ENCODE assay signal across 8 cellular contexts in genomic region chr16:48385272-48385953, GRCh38. TPM values are rescaled to one million over a fixed set of nuclear protein-coding genes. Genes with fewer than 3 reads are reported as not detected.
DNase-seq lines count a peak whose midpoint lies in the region; ATAC-seq, FAIRE-seq and TF ChIP-seq lines count a peak whose summit lies in the region.

A gene with protein sequence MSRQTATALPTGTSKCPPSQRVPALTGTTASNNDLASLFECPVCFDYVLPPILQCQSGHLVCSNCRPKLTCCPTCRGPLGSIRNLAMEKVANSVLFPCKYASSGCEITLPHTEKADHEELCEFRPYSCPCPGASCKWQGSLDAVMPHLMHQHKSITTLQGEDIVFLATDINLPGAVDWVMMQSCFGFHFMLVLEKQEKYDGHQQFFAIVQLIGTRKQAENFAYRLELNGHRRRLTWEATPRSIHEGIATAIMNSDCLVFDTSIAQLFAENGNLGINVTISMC (minus strand): TSS chr16:48385413. CDS start chr16:48362428, 22,985 bp downstream.

- H3K9me3 ChIP-seq in kidney (ENCODE audit: control insufficient read depth in 1 of 2, low read length in 2 of 2) = no peaks in the 10 kb centered on the region

- H3K27ac ChIP-seq in kidney (ENCODE audit: low read depth in 2 of 2, low read length in 2 of 2) = peak within 1 kb of the TSS; percentile 97

- H3K36me3 ChIP-seq in kidney (ENCODE audit: control insufficient read depth in 1 of 2, insufficient read depth in 2 of 2, low read length in 2 of 2) = no peaks in the 10 kb centered on the region

- peak within 1 kb of the TSS; percentile 67 to 98 for H3K9ac ChIP-seq in kidney (ENCODE audit: low read length in 2 of 2)

- intact Hi-C loops in kidney (cut with DNase I) = no loop called here

- DNase-seq in NCI-H524 (lab: John Stamatoyannopoulos, UW) (peak; percentile 73 to 86), NCI-H524 treated with DMSO at 0.1 percent for 48 hours (lab: John Stamatoyannopoulos, UW) (no peak), NCI-H2227 treated with DMSO at 0.1 percent for 48 hours (lab: John Stamatoyannopoulos, UW) (peak; percentile 70), kidney (peak; percentile 95)
- DNase-seq in activated CD4-positive, CD25-positive, alpha-beta regulatory T cell treated with anti-CD3 and anti-CD28 coated beads, Interleukin-2, amount 50 U/mL, for 16 hours (ENCODE audit: low read depth, low spot score) = peak; percentile 80
- peak; percentile 86 for DNase-seq in central memory CD4-positive, alpha-beta T cell
- DNase-seq in stimulated activated CD4-positive, alpha-beta T cell treated with anti-CD3 and anti-CD28 coated beads, Interleukin-15, amount 100 ng/mL, for 1 hour (ENCODE audit: low read depth in 1 of 2, low spot score in 1 of 2) = peak; percentile 85 to 88

- ATAC-seq in HG02970 (IDR thresholded peaks at IDR 0.05; ENCODE audit: low FRiP score, unreplicated experiment) = peak; percentile 71

- no peak for TF ChIP-seq CTCF in kidney (IDR thresholded peaks at IDR 0.05; ENCODE audit: borderline replicate concordance, extremely low read depth, insufficient read depth)

- FAIRE-seq in kidney (lab: Jason Lieb, UNC) = no peak

- peak within 1 kb of the TSS; percentile 85 to 99 for H3K4me3 ChIP-seq in kidney (ENCODE audit: low read length in 2 of 2)

- H3K4me1 ChIP-seq in kidney (ENCODE audit: control insufficient read depth in 1 of 2, insufficient read depth in 1 of 2, low read depth in 1 of 2, low read length in 2 of 2) = peaks cover 12 to 14% of the 10 kb centered on the region in 2 donors

RNA-seq across cellular contexts. Expression of the gene that starts here (rescaled TPM):
- total RNA-seq in kidney = 26.8 TPM
- polyA plus RNA-seq in kidney (ENCODE audit: insufficient read depth, low read depth, low replicate concordance) = 12.7 TPM
